9 cellular contexts compared by ENCODE assay signal in the genomic region with DNA sequence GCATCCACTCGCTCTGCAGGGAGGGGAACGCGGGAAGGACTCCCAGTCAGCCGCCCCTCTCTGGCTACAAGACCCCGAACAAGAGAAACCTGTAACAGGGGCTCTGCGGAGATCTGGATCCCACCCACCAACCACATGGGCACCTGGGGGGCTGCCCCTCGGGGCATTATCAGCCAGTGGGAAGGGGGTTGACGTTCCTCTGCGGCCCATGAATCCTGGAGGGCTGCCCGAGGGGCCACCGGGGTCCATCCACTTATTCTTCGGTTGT. TPM values are rescaled to one million over a fixed set of nuclear protein-coding genes. Genes with fewer than 3 reads are reported as not detected.
DNase-seq lines count a peak whose midpoint lies in the region; ATAC-seq and TF ChIP-seq lines count a peak whose summit lies in the region.
"Had no signal": no experiment of that assay in that cellular context is flagged by ENCODE, and none has a peak within 500 bp of the region (broad histone marks: within the 10 kb centered on the region; RNA-seq: fewer than 3 reads in every experiment).

No MANE protein-coding gene starts in this region.

- CTCF ChIA-PET in AG04450 (lab: Charles Lee): interaction anchor here (0.6 kb wide), 1 partner anchor 39 kb away, joined by 3 read pairs; no protein-coding TSS in a partner anchor
- CTCF ChIA-PET in naive thymus-derived CD4-positive, alpha-beta T cell (lab: Charles Lee): interaction anchor here (0.6 kb wide), 1 partner anchor 14 kb away, joined by 3 read pairs; no protein-coding TSS in a partner anchor

- no peak for ATAC-seq in naive thymus-derived CD4-positive, alpha-beta T cell
- no peak for ATAC-seq in HG03196 (IDR thresholded peaks at IDR 0.05; ENCODE audit: unreplicated experiment)

- H3K4me3 ChIP-seq in AG04450 (ENCODE audit: low read depth, low read length) (peak overlapping the region; percentile 85), coronary artery (peak overlapping the region; percentile 95)
- no peak overlapping the region for H3K4me3 ChIP-seq in naive thymus-derived CD4-positive, alpha-beta T cell (ENCODE audit: low read length)

- peaks cover 1% of the 10 kb centered on the region for H3K36me3 Mint-ChIP-seq in IgD-negative memory B cell
- peaks cover 3 to 13% (median 7%) of the 10 kb centered on the region in 5 donors for H3K36me3 Mint-ChIP-seq in naive thymus-derived CD4-positive, alpha-beta T cell

- POLR2A ChIA-PET in AG04450 (lab: Yijun Ruan, JAX): no interaction called here
- POLR2A ChIA-PET in naive thymus-derived CD4-positive, alpha-beta T cell (lab: Charles Lee): interaction anchor here (1.0 to 1.1 kb wide), 2 partner anchors 45 to 489 kb away, joined by 3 to 4 read pairs; partner anchors contain the start of gene MLLT6

- peak overlapping the region in 1 of 3 donors; percentile 95 for H3K27ac Mint-ChIP-seq in IgD-negative memory B cell
- no peak overlapping the region for H3K27ac Mint-ChIP-seq in naive thymus-derived CD4-positive, alpha-beta T cell

- H3K36me3 ChIP-seq in naive thymus-derived CD4-positive, alpha-beta T cell (ENCODE audit: control insufficient read depth in 2 of 3, insufficient read depth in 3 of 3, low read length in 3 of 3): peaks cover 0 to 10% (median 4%) of the 10 kb centered on the region in 3 experiments

- DNase-seq in AG04450 (ENCODE audit: low read depth, low spot score) (no peak), coronary artery (ENCODE audit: low spot score) (no peak), medulla oblongata (ENCODE audit: extremely low spot score) (no peak), DMS114 treated with DMSO at 0.1 percent for 48 hours (lab: John Stamatoyannopoulos, UW; ENCODE audit: unreplicated experiment) (no peak), hippocampal formation (lab: John Stamatoyannopoulos, UW) (no peak)
- no peak for DNase-seq in naive thymus-derived CD4-positive, alpha-beta T cell
- DNase-seq: NCI-H1048 had no signal

- peaks cover 31 to 55% of the 10 kb centered on the region in 2 donors for H3K4me1 ChIP-seq in naive thymus-derived CD4-positive, alpha-beta T cell (ENCODE audit: control insufficient read depth in 2 of 2, insufficient read depth in 2 of 2, low read length in 2 of 2)

- H3K9me3 ChIP-seq in AG04450 (ENCODE audit: control insufficient read depth, insufficient read depth, low read length): peaks cover 8% of the 10 kb centered on the region; the same call in 1 of the 2 replicates
- H3K9me3 ChIP-seq in naive thymus-derived CD4-positive, alpha-beta T cell (ENCODE audit: control insufficient read depth in 2 of 3, low read length in 3 of 3): no peaks in the 10 kb centered on the region

- H3K4me1 Mint-ChIP-seq in IgD-negative memory B cell: peaks cover 33 to 36% (median 33%) of the 10 kb centered on the region in 3 donors
- peaks cover 34 to 63% (median 52%) of the 10 kb centered on the region in 7 donors for H3K4me1 Mint-ChIP-seq in naive thymus-derived CD4-positive, alpha-beta T cell

- no peaks in the 10 kb centered on the region for H3K27me3 ChIP-seq in AG04450 (ENCODE audit: control insufficient read depth, insufficient read depth, low read length)
- H3K27me3 ChIP-seq in naive thymus-derived CD4-positive, alpha-beta T cell (ENCODE audit: control insufficient read depth in 2 of 2, insufficient read depth in 2 of 2, low read length in 2 of 2): peaks cover 9 to 16% of the 10 kb centered on the region in 2 donors

- peak overlapping the region; percentile 81 to 100 (median 98) for H3K4me3 Mint-ChIP-seq in IgD-negative memory B cell
- H3K4me3 Mint-ChIP-seq in naive thymus-derived CD4-positive, alpha-beta T cell: peak overlapping the region; percentile 69 to 100 (median 98)

- H3K9me3 Mint-ChIP-seq in IgD-negative memory B cell: peaks cover 0 to 3% (median 0%) of the 10 kb centered on the region in 3 donors
- peaks cover 0 to 12% (median 0%) of the 10 kb centered on the region in 11 donors for H3K9me3 Mint-ChIP-seq in naive thymus-derived CD4-positive, alpha-beta T cell

- TF ChIP-seq CTCF in AG04450 (IDR thresholded peaks at IDR 0.05; ENCODE audit: low read depth, low read length) (no peak), coronary artery (IDR thresholded peaks at IDR 0.05) (no peak)

- H3K27ac ChIP-seq in AG04450 (ENCODE audit: low read depth, low read length): no peak overlapping the region
- H3K27ac ChIP-seq in coronary artery: peak overlapping the region; percentile 81 to 89
- H3K27ac ChIP-seq in naive thymus-derived CD4-positive, alpha-beta T cell (ENCODE audit: low read depth, low read length): no peak overlapping the region

- H3K27me3 Mint-ChIP-seq in IgD-negative memory B cell: peaks cover 43% of the 10 kb centered on the region
- H3K27me3 Mint-ChIP-seq in naive thymus-derived CD4-positive, alpha-beta T cell: peaks cover 25 to 47% (median 32%) of the 10 kb centered on the region in 5 donors

- intact Hi-C loops in naive thymus-derived CD4-positive, alpha-beta T cell (cut with micrococcal nuclease): loop anchor here in 1 of 2 donors (2.0 to 10.0 kb wide), 2 partner anchors 403 to 485 kb away; no protein-coding TSS in a partner anchor

RNA-seq across cellular contexts. Expression of gene PCGF2, which starts 1.8 kb away (rescaled TPM):
- polyA plus RNA-seq in AG04450 (2011; rRNA removed): 13.5 and 18.0 TPM in 2 replicates
- polyA minus RNA-seq in AG04450 (2011; rRNA and poly(A)+ RNA removed): 19.4 and 29.5 TPM in 2 replicates
- polyA plus RNA-seq in IgD-negative memory B cell: not detected
- total RNA-seq in naive thymus-derived CD4-positive, alpha-beta T cell: 1 to 10 TPM in 1 of 5 experiments, under 1 TPM in 1, not detected in 3; 0.34 to 2.7 TPM
- under 1 TPM in 1 of 2 donors, not detected in 1; 0.09 TPM for polyA plus RNA-seq in naive thymus-derived CD4-positive, alpha-beta T cell

RNA-seq across cellular contexts. Expression of gene PSMB3, which starts 2.6 kb away (rescaled TPM):
- 234 and 276 TPM in 2 replicates for polyA plus RNA-seq in AG04450 (2011; rRNA removed)
- polyA minus RNA-seq in AG04450 (2011; rRNA and poly(A)+ RNA removed): 220 and 283 TPM in 2 replicates
- 426 TPM for polyA plus RNA-seq in IgD-negative memory B cell
- total RNA-seq in naive thymus-derived CD4-positive, alpha-beta T cell: 100 to 1,000 TPM in 2 of 5 experiments, 10 to 100 TPM in 3; 60.8 to 287 (median 92.1) TPM
- 100 to 1,000 TPM; 382 to 410 TPM for polyA plus RNA-seq in naive thymus-derived CD4-positive, alpha-beta T cell

RNA-seq across cellular contexts. Expression of gene CISD3, which starts 19.8 kb away (rescaled TPM):
- 6.5 and 9.8 TPM in 2 replicates for polyA plus RNA-seq in AG04450 (2011; rRNA removed)
- polyA minus RNA-seq in AG04450 (2011; rRNA and poly(A)+ RNA removed): 2.7 and 2.8 TPM in 2 replicates
- polyA plus RNA-seq in IgD-negative memory B cell: 29.1 TPM
- total RNA-seq in naive thymus-derived CD4-positive, alpha-beta T cell: 10 to 100 TPM in 3 of 5 experiments, 1 to 10 TPM in 2; 8.0 to 39.6 (median 12.9) TPM
- 10 to 100 TPM; 33.0 to 39.0 TPM for polyA plus RNA-seq in naive thymus-derived CD4-positive, alpha-beta T cell

RNA-seq across cellular contexts. Expression of gene MLLT6, which starts 44.9 kb away (rescaled TPM):
- polyA plus RNA-seq in AG04450 (2011; rRNA removed) (16.4 and 17.3 TPM in 2 replicates), IgD-negative memory B cell (7.9 TPM)
- polyA minus RNA-seq in AG04450 (2011; rRNA and poly(A)+ RNA removed): 26.2 and 35.4 TPM in 2 replicates
- total RNA-seq in naive thymus-derived CD4-positive, alpha-beta T cell: 100 to 1,000 TPM; 287 to 533 (median 384) TPM
- 10 to 100 TPM; 10.2 to 11.7 TPM for polyA plus RNA-seq in naive thymus-derived CD4-positive, alpha-beta T cell

RNA-seq across cellular contexts. Expression of gene PIP4K2B, which starts 49.4 kb away (rescaled TPM):
- polyA plus RNA-seq in AG04450 (2011; rRNA removed): 36.8 and 38.6 TPM in 2 replicates
- 59.5 and 82.8 TPM in 2 replicates for polyA minus RNA-seq in AG04450 (2011; rRNA and poly(A)+ RNA removed)
- polyA plus RNA-seq in IgD-negative memory B cell: 11.5 TPM
- 10 to 100 TPM; 32.4 to 67.9 (median 49.1) TPM for total RNA-seq in naive thymus-derived CD4-positive, alpha-beta T cell
- 10 to 100 TPM; 17.5 to 18.6 TPM for polyA plus RNA-seq in naive thymus-derived CD4-positive, alpha-beta T cell

Comparison
In these comparisons a context has a peak if more than half of its experiments do, and no peak if none do; other contexts are left out.
1. H3K27ac ChIP-seq: peak in coronary artery (2 of 2); none in AG04450 (single experiment) and naive thymus-derived CD4-positive, alpha-beta T cell (single experiment).
2. RNA of gene PCGF2, which starts 1.8 kb away (polyA plus RNA-seq): 13.5 to 18.0 TPM in AG04450; 0.09 TPM in naive thymus-derived CD4-positive, alpha-beta T cell and not detected in IgD-negative memory B cell (single experiment); every median in the first group is over 10 times any median in the second.